8 cellular contexts compared by ENCODE assay signal in genomic region chr7:1169409-1170368, GRCh38. TPM values are rescaled to one million over a fixed set of nuclear protein-coding genes. Genes with fewer than 3 reads are reported as not detected.
DNase-seq lines count a peak whose midpoint lies in the region; ATAC-seq, FAIRE-seq and TF ChIP-seq lines count a peak whose summit lies in the region.

No MANE protein-coding gene starts in this region.

- H3K4me1 ChIP-seq in pancreas: no peaks in the 10 kb centered on the region
- H3K4me1 ChIP-seq in thymus (ENCODE audit: control insufficient read depth, insufficient read depth, low read length): peaks cover 2% of the 10 kb centered on the region

- H3K9me3 ChIP-seq in pancreas (no peaks in the 10 kb centered on the region), thymus (ENCODE audit: control insufficient read depth) (no peaks in the 10 kb centered on the region)

- intact Hi-C loops in pancreas (cut with DNase I): no loop called here

- H3K4me3 ChIP-seq in pancreas: peak overlapping the region in 2 of 4 donors; percentile 21 to 26
- H3K4me3 ChIP-seq in thymus (ENCODE audit: low read length): peak overlapping the region; percentile 40

- ATAC-seq in GM18498 (IDR thresholded peaks at IDR 0.05; ENCODE audit: unreplicated experiment) (peak; percentile 89), HG03066 (IDR thresholded peaks at IDR 0.05; ENCODE audit: low read depth, unreplicated experiment) (peak; percentile 95), pancreas (peak; percentile 82 to 98 (median 90))

- TF ChIP-seq CTCF in pancreas (IDR thresholded peaks at IDR 0.05): peak; percentile 27 to 37 (median 32)

- peak; percentile 59 for DNase-seq in RPMI8226
- DNase-seq in activated T-helper 9 cell treated with anti-CD3 and anti-CD28 coated beads, Interleukin-2, amount 50 U/mL, for 16 hours (ENCODE audit: low read depth): peak; percentile 92
- DNase-seq in foreskin melanocyte: peak; percentile 73
- peak in 5 of 6 donors; percentile 67 to 87 (median 79) for DNase-seq in pancreas
- no peak for DNase-seq in NCI-H1436 (lab: John Stamatoyannopoulos, UW)

- H3K27me3 ChIP-seq in pancreas (no peaks in the 10 kb centered on the region), thymus (ENCODE audit: control insufficient read depth, insufficient read depth) (no peaks in the 10 kb centered on the region)

- 44 to 51% methylated on average over 43 of the region's 43 CpGs for WGBS in pancreas, 2 donors
- 37% methylated on average over 43 of the region's 43 CpGs for WGBS in thymus

- no peak for FAIRE-seq in pancreas (lab: Jason Lieb, UNC)

- no peaks in the 10 kb centered on the region for H3K36me3 ChIP-seq in pancreas
- H3K36me3 ChIP-seq in thymus (ENCODE audit: control insufficient read depth, insufficient read depth): no peaks in the 10 kb centered on the region

- no peak overlapping the region for H3K27ac ChIP-seq in pancreas
- H3K27ac ChIP-seq in thymus (ENCODE audit: low read depth): peak overlapping the region; percentile 64

RNA-seq across cellular contexts. Expression of gene ZFAND2A, which starts 9.7 kb away (rescaled TPM):
- 10 to 100 TPM in 3 of 6 donors, 1 to 10 TPM in 3; 6.1 to 21.7 (median 10.3) TPM for total RNA-seq in pancreas
- polyA plus RNA-seq in pancreas (10 to 100 TPM; 31.9 to 35.0 TPM), thymus (34.9 TPM)
